ENCODE assay signal across 14 cellular contexts in the genomic region with DNA sequence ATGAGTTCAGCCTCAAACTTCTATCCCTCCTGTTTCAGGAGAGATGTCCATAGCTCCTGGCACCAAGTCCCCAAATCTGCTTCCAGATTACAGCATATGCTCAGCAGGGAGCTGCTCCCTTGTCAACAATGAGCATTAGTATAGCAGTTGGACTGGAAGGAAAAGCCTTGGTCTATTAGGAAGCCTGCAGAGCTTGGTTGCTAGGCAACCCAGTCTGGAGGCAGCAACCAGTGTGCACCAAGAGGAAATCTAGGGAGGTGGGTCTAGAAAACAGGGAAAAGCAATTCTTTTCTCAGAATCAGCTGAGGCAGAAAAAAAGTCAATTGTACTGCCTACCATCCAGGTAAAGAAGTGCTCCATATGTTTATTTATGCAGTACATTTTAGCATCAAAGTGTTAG.
DNase-seq lines count a peak whose midpoint lies in the region; ATAC-seq, FAIRE-seq and TF ChIP-seq lines count a peak whose summit lies in the region.
"Had no signal": no experiment of that assay in that cellular context is flagged by ENCODE, and none has a peak within 500 bp of the region (broad histone marks: within the 10 kb centered on the region; RNA-seq: fewer than 3 reads in every experiment).

No MANE protein-coding gene starts in this region.

- no peak for TF ChIP-seq RAD21 in K562 (CRISPR knock-in tag; conservative IDR thresholded peaks at IDR 0.05 in 1 of 2, IDR thresholded peaks at IDR 0.05 in 1 of 2)

- no peaks in the 10 kb centered on the region for H3K4me1 ChIP-seq in K562 (replicated peaks in 1 of 2; ENCODE audit: control insufficient read depth in 2 of 2, insufficient read depth in 2 of 2, low read length in 2 of 2)
- no peaks in the 10 kb centered on the region for H3K4me1 ChIP-seq in psoas muscle

- no peak for TF ChIP-seq POLR2A in K562 (conservative IDR thresholded peaks at IDR 0.05)

- CTCF ChIA-PET in K562 (lab: Yijun Ruan, JAX; ENCODE audit: low intra/inter-chr PET ratio): no interaction called here

- no peak overlapping the region for H2AFZ ChIP-seq in K562 (ENCODE audit: low read depth, low read length)

- no peak overlapping the region for H3K9ac ChIP-seq in K562 (ENCODE audit: insufficient read depth in 1 of 2, low read depth in 2 of 2, low read length in 2 of 2)

- DNase-seq in ELF-1 (ENCODE audit: low read depth, low spot score): peak; percentile 10
- peak; percentile 32 for DNase-seq in NCI-H2081 treated with DMSO at 0.1 percent for 48 hours (lab: John Stamatoyannopoulos, UW)
- no peak for DNase-seq in K562 (ENCODE audit: extremely low read depth in 1 of 4, low spot score in 3 of 4)
- DNase-seq in middle frontal gyrus (ENCODE audit: extremely low spot score, low spot score): peak; percentile 55
- no peak for DNase-seq in mesenteric fat pad (ENCODE audit: low spot score)
- DNase-seq in HuH-7.5 (ENCODE audit: low spot score): no peak
- no peak for DNase-seq in psoas muscle
- no peak for DNase-seq in GM13977 (ENCODE audit: low spot score)
- DNase-seq: activated CD4-positive, alpha-beta T cell treated with anti-CD3 and anti-CD28 coated beads, Interleukin-2, amount 50 U/mL, for 4 hours; activated naive CD4-positive, alpha-beta T cell treated with anti-CD3 and anti-CD28 coated beads, Interleukin-2, amount 10 ng/mL, durations not matched to agents 7 days and 5 days; IMR-90; mucosa of descending colon; small intestine; T-cell had no signal

- no peaks in the 10 kb centered on the region for H3K9me1 ChIP-seq in K562 (ENCODE audit: control insufficient read depth, insufficient read depth, low read length)

- H4K20me1 ChIP-seq in K562 (replicated peaks; ENCODE audit: control insufficient read depth, insufficient read depth, low read length): no peaks in the 10 kb centered on the region

- POLR2A ChIA-PET in K562 (lab: Yijun Ruan, JAX): interaction anchor here (0.6 kb wide), 1 partner anchor 638 kb away, joined by 3 read pairs; no protein-coding TSS in a partner anchor

- intact Hi-C loops in K562 (cut with micrococcal nuclease): no loop called here
- intact Hi-C loops in psoas muscle (cut with DNase I): no loop called here

- no peak for FAIRE-seq in K562 (lab: Jason Lieb, UNC)
- FAIRE-seq: small intestine had no signal

- no peak for TF ChIP-seq CTCF in K562 (IDR thresholded peaks at IDR 0.05 in 2 of 3, conservative IDR thresholded peaks at IDR 0.05 in 1 of 3; ENCODE audit: insufficient read depth in 2 of 3, low read depth in 1 of 3, low read length in 3 of 3)
- TF ChIP-seq CTCF in psoas muscle (IDR thresholded peaks at IDR 0.05): no peak
- no peak for TF ChIP-seq CTCF in GM13977 (IDR thresholded peaks at IDR 0.05; ENCODE audit: extremely low read depth, insufficient read depth, missing control alignments)

- in situ Hi-C loops in K562 (cut with MboI) (no loop called here), GM13977 (cut with MboI; ENCODE audit: low pct_unique_long_range_greater_than_20kb, low sequenced_read_pairs, unreplicated experiment) (no loop called here)

- no peak overlapping the region for H3K27ac ChIP-seq in K562 (ENCODE audit: extremely low read depth, low read depth, low read length)
- H3K27ac ChIP-seq in psoas muscle: no peak overlapping the region

- no peak overlapping the region for H3K4me3 ChIP-seq in K562
- H3K4me3 ChIP-seq in psoas muscle: no peak overlapping the region
- H3K4me3 ChIP-seq: mucosa of descending colon had no signal

- BruUV-seq in K562 (replicated peaks; lab: Mats Ljungman, UMichigan): no TSS peak

- H3K27me3 ChIP-seq in K562 (ENCODE audit: control insufficient read depth in 2 of 2, insufficient read depth in 2 of 2, low read length in 2 of 2) (no peaks in the 10 kb centered on the region), psoas muscle (ENCODE audit: insufficient read depth in 3 of 3, low read length in 2 of 3) (no peaks in the 10 kb centered on the region)

- 0 out of 2 replicates have a peak, but pooled peaks cover 2% of the 10 kb centered on the region for H3K9me3 ChIP-seq in K562 (replicated peaks; ENCODE audit: control insufficient read depth, insufficient read depth, low read depth, low read length)
- H3K9me3 ChIP-seq in psoas muscle: no peaks in the 10 kb centered on the region
- H3K9me3 ChIP-seq: mucosa of descending colon had no signal

- H3K4me2 ChIP-seq in K562 (ENCODE audit: insufficient read depth, low read length): no peak overlapping the region

- no peak for ATAC-seq in K562
- no peak for ATAC-seq in psoas muscle
- ATAC-seq: mucosa of descending colon, T-cell had no signal

- TF ChIP-seq EP300 in K562 (IDR thresholded peaks at IDR 0.05; ENCODE audit: low read length): no peak

- H3K79me2 ChIP-seq in K562 (ENCODE audit: control insufficient read depth, insufficient read depth, low read length): no peaks in the 10 kb centered on the region

- H3K36me3 ChIP-seq in K562 (ENCODE audit: control insufficient read depth, insufficient read depth, low read length): no peaks in the 10 kb centered on the region
- H3K36me3 ChIP-seq in psoas muscle (ENCODE audit: insufficient read depth in 1 of 2, low read depth in 1 of 2): no peaks in the 10 kb centered on the region

TF ChIP-seq in K562, 482 proteins besides CTCF, POLR2A, EP300 and RAD21:
- peak; percentile 38; the same call in 1 of the 2 replicates for TF ChIP-seq RFX1 (IDR thresholded peaks at IDR 0.05)
- no peak for TF ChIP-seq CBX3 (IDR thresholded peaks at IDR 0.05; ENCODE audit: borderline replicate concordance in 1 of 2, low read length in 2 of 2)

Comparison
In these comparisons a context has a peak if more than half of its experiments do, and no peak if none do; other contexts are left out.
1. DNase-seq: peak in ELF-1 (single experiment), NCI-H2081 treated with DMSO at 0.1 percent for 48 hours (single experiment) and middle frontal gyrus (single experiment); none in K562 (0 of 4), mesenteric fat pad (single experiment), HuH-7.5 (single experiment), psoas muscle (0 of 2) and GM13977 (single experiment).